Comparison of ENCODE assay signal across 15 cellular contexts in genomic region chr1:174134000-174134659, GRCh38. TPM values are rescaled to one million over a fixed set of nuclear protein-coding genes. Genes with fewer than 3 reads are reported as not detected.
DNase-seq lines count a peak whose midpoint lies in the region; ATAC-seq and TF ChIP-seq lines count a peak whose summit lies in the region.
"Had no signal": no experiment of that assay in that cellular context is flagged by ENCODE, and none has a peak within 500 bp of the region (broad histone marks: within the 10 kb centered on the region; RNA-seq: fewer than 3 reads in every experiment).

No MANE protein-coding gene starts in this region.

- H3K27ac ChIP-seq in DND-41 (ENCODE audit: low read length) (no peak overlapping the region), RWPE1 (no peak overlapping the region)
- H3K27ac ChIP-seq: brain microvascular endothelial cell had no signal

- no peaks in the 10 kb centered on the region for H4K20me1 ChIP-seq in DND-41 (ENCODE audit: insufficient read depth, low read length)

- H3K9ac ChIP-seq in DND-41 (ENCODE audit: low read depth, low read length), result no peak overlapping the region

- no peak overlapping the region for H3K4me3 Mint-ChIP-seq in T-helper 17 cell
- no peak overlapping the region for H3K4me3 Mint-ChIP-seq in activated CD4-positive, alpha-beta T cell treated with anti-CD3 and anti-CD28 coated beads, Interleukin-2, amount 10 ng/mL, durations not matched to agents 24 days and 14 days
- no peak overlapping the region for H3K4me3 Mint-ChIP-seq in activated CD8-positive, alpha-beta T cell treated with anti-CD3 and anti-CD28 coated beads for 36 hours

- no peaks in the 10 kb centered on the region for H3K27me3 Mint-ChIP-seq in T-helper 17 cell
- H3K27me3 Mint-ChIP-seq in activated CD4-positive, alpha-beta T cell treated with anti-CD3 and anti-CD28 coated beads, Interleukin-2, amount 10 ng/mL, durations not matched to agents 24 days and 14 days, result peaks cover 13% of the 10 kb centered on the region
- no peaks in the 10 kb centered on the region for H3K27me3 Mint-ChIP-seq in activated CD8-positive, alpha-beta T cell treated with anti-CD3 and anti-CD28 coated beads for 36 hours

- ATAC-seq in DND-41 (ENCODE audit: insufficient read depth, low read depth) (no peak), GM19395 (IDR thresholded peaks at IDR 0.05; ENCODE audit: unreplicated experiment) (peak; percentile 64), HG03108 (IDR thresholded peaks at IDR 0.05; ENCODE audit: unreplicated experiment) (peak; percentile 68), T-helper 17 cell (peak; percentile 36)
- no peak for ATAC-seq in activated CD8-positive, alpha-beta T cell treated with anti-CD3 and anti-CD28 coated beads for 36 hours

- no peak overlapping the region for H3K4me2 ChIP-seq in DND-41 (ENCODE audit: insufficient read depth, low read length)

- peak overlapping the region; percentile 1; the same call in 1 of the 2 replicates for H2AFZ ChIP-seq in DND-41 (ENCODE audit: low read depth, low read length)

- peaks cover 9% of the 10 kb centered on the region for H3K36me3 Mint-ChIP-seq in T-helper 17 cell (ENCODE audit: low read depth)
- H3K36me3 Mint-ChIP-seq in activated CD4-positive, alpha-beta T cell treated with anti-CD3 and anti-CD28 coated beads, Interleukin-2, amount 10 ng/mL, durations not matched to agents 24 days and 14 days (ENCODE audit: low read depth), result no peaks in the 10 kb centered on the region
- no peaks in the 10 kb centered on the region for H3K36me3 Mint-ChIP-seq in activated CD8-positive, alpha-beta T cell treated with anti-CD3 and anti-CD28 coated beads for 36 hours (ENCODE audit: low read depth)

- DNase-seq in DND-41 (no peak), T-helper 17 cell (no peak), RWPE1 (ENCODE audit: low spot score) (no peak), H4 (ENCODE audit: low spot score) (no peak)
- no peak for DNase-seq in activated CD4-positive, alpha-beta T cell treated with anti-CD3 and anti-CD28 coated beads, Interleukin-2, amount 10 ng/mL, durations not matched to agents 24 days and 14 days
- DNase-seq in activated CD8-positive, alpha-beta T cell treated with anti-CD3 and anti-CD28 coated beads for 36 hours, result no peak
- DNase-seq: activated T-cell treated with anti-CD3 and anti-CD28 coated beads, Interleukin-2, amount 50 U/mL, for 48 hours; brain microvascular endothelial cell; EL; hypothalamus; midbrain; NCI-H446; SHP77 treated with DMSO at 0.1 percent for 48 hours had no signal

- no peaks in the 10 kb centered on the region for H3K36me3 ChIP-seq in DND-41 (ENCODE audit: insufficient read depth, low read length)
- H3K36me3 ChIP-seq: brain microvascular endothelial cell had no signal

- no peaks in the 10 kb centered on the region for H3K9me3 ChIP-seq in DND-41 (ENCODE audit: insufficient read depth, low read length, severe bottlenecking)
- no peaks in the 10 kb centered on the region for H3K9me3 ChIP-seq in T-helper 17 cell (ENCODE audit: control insufficient read depth, low read length, poor library complexity, severe bottlenecking)

- H3K79me2 ChIP-seq in DND-41 (ENCODE audit: insufficient read depth, low read length), result no peaks in the 10 kb centered on the region

- no peaks in the 10 kb centered on the region for H3K4me1 ChIP-seq in DND-41 (ENCODE audit: insufficient read depth, low read length)

- H3K27ac Mint-ChIP-seq in T-helper 17 cell, result no peak overlapping the region
- H3K27ac Mint-ChIP-seq in activated CD4-positive, alpha-beta T cell treated with anti-CD3 and anti-CD28 coated beads, Interleukin-2, amount 10 ng/mL, durations not matched to agents 24 days and 14 days, result no peak overlapping the region
- H3K27ac Mint-ChIP-seq in activated CD8-positive, alpha-beta T cell treated with anti-CD3 and anti-CD28 coated beads for 36 hours, result no peak overlapping the region

- POLR2A ChIA-PET in RWPE1 (lab: Yijun Ruan, JAX; ENCODE audit: low non-redundant PET), result no interaction called here
- POLR2A ChIA-PET in activated CD8-positive, alpha-beta T cell treated with anti-CD3 and anti-CD28 coated beads for 36 hours (lab: Charles Lee), result no interaction called here

- TF ChIP-seq CTCF in DND-41 (IDR thresholded peaks at IDR 0.05; ENCODE audit: borderline replicate concordance, extremely low read depth, low read length, poor library complexity, severe bottlenecking) (no peak), RWPE1 (conservative IDR thresholded peaks at IDR 0.05; ENCODE audit: low read depth) (no peak)
- TF ChIP-seq CTCF in activated CD8-positive, alpha-beta T cell treated with anti-CD3 and anti-CD28 coated beads for 36 hours (IDR thresholded peaks at IDR 0.05), result no peak

- H3K4me3 ChIP-seq in DND-41 (ENCODE audit: low read depth in 1 of 2, low read length in 2 of 2), result no peak overlapping the region

- intact Hi-C loops in activated CD4-positive, alpha-beta T cell treated with anti-CD3 and anti-CD28 coated beads, Interleukin-2, amount 10 ng/mL, durations not matched to agents 24 days and 14 days (cut with micrococcal nuclease), result no loop called here
- intact Hi-C loops in activated CD8-positive, alpha-beta T cell treated with anti-CD3 and anti-CD28 coated beads for 36 hours (cut with micrococcal nuclease), result no loop called here

- no peaks in the 10 kb centered on the region for H3K27me3 ChIP-seq in DND-41 (ENCODE audit: insufficient read depth, low read length, poor library complexity)
- H3K27me3 ChIP-seq: brain microvascular endothelial cell had no signal

- CTCF ChIA-PET in RWPE1 (lab: Yijun Ruan, JAX), result no interaction called here
- CTCF ChIA-PET in activated CD8-positive, alpha-beta T cell treated with anti-CD3 and anti-CD28 coated beads for 36 hours (lab: Charles Lee), result interaction anchor here (0.6 kb wide), 1 partner anchor 24 kb away, joined by 3 read pairs; no protein-coding TSS in a partner anchor

- peaks cover 13% of the 10 kb centered on the region for H3K9me3 Mint-ChIP-seq in activated CD4-positive, alpha-beta T cell treated with anti-CD3 and anti-CD28 coated beads, Interleukin-2, amount 10 ng/mL, durations not matched to agents 24 days and 14 days
- peaks cover 6% of the 10 kb centered on the region for H3K9me3 Mint-ChIP-seq in activated CD8-positive, alpha-beta T cell treated with anti-CD3 and anti-CD28 coated beads for 36 hours

- H3K4me1 Mint-ChIP-seq in T-helper 17 cell, result no peaks in the 10 kb centered on the region
- no peaks in the 10 kb centered on the region for H3K4me1 Mint-ChIP-seq in activated CD4-positive, alpha-beta T cell treated with anti-CD3 and anti-CD28 coated beads, Interleukin-2, amount 10 ng/mL, durations not matched to agents 24 days and 14 days
- H3K4me1 Mint-ChIP-seq in activated CD8-positive, alpha-beta T cell treated with anti-CD3 and anti-CD28 coated beads for 36 hours (ENCODE audit: low read depth), result no peaks in the 10 kb centered on the region

RNA-seq across cellular contexts. Expression of gene RABGAP1L, which starts 25.2 kb away (rescaled TPM):
- total RNA-seq in T-helper 17 cell, result 100 to 1,000 TPM; 112 to 120 TPM
- total RNA-seq in activated CD4-positive, alpha-beta T cell treated with anti-CD3 and anti-CD28 coated beads, Interleukin-2, amount 10 ng/mL, durations not matched to agents 24 days and 14 days, result 36.9 and 37.2 TPM in 2 replicates
- total RNA-seq in H4 (2014; rRNA removed; shearing (Covaris generic)), result 10.8 and 12.7 TPM in 2 replicates
- 10 to 100 TPM; 26.9 to 29.4 TPM for total RNA-seq in activated CD8-positive, alpha-beta T cell treated with anti-CD3 and anti-CD28 coated beads for 36 hours

Comparison
In these comparisons a context has a peak if more than half of its experiments do, and no peak if none do; other contexts are left out.
1. ATAC-seq: peak in GM19395 (single experiment), HG03108 (single experiment) and T-helper 17 cell (single experiment); none in DND-41 (single experiment) and activated CD8-positive, alpha-beta T cell treated with anti-CD3 and anti-CD28 coated beads for 36 hours (single experiment).